Comparison of ENCODE assay signal across 19 cellular contexts in the genomic region with DNA sequence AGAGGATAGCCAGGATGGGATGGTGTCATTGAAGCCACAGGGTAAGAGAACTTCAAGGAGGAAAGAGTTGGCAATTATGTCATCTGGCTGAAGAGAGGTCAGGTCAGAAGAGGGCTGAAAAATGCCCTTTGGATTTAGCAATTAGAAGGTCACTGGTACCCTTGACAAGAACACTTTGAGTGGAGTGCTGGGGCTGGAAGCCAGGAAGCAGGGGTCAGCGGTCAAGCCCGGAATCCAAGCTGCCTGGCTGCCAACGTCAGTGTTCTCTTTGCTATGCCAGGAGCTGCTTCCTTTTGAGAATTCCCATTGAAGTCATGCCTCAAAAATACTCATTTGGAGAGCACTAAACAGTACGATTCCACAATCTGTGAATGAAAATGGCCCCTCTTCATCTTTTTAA.
"Had no signal": no experiment of that assay in that cellular context is flagged by ENCODE, and none has a peak within 500 bp of the region (broad histone marks: within the 10 kb centered on the region; RNA-seq: fewer than 3 reads in every experiment).

No MANE protein-coding gene starts in this region.

- H3K36me3 ChIP-seq: brain microvascular endothelial cell, ovary, thyroid gland had no signal

- H3K27ac ChIP-seq: brain microvascular endothelial cell, coronary artery, ovary, thyroid gland had no signal

- ATAC-seq: activated T-cell treated with anti-CD3 and anti-CD28 coated beads, Interleukin-2, amount 50 U/mL, for 4 hours; naive thymus-derived CD4-positive, alpha-beta T cell had no signal

- H3K4me3 Mint-ChIP-seq: activated CD4-positive, alpha-beta T cell treated with anti-CD3 and anti-CD28 coated beads, Interleukin-2, amount 10 ng/mL, durations not matched to agents 7 days and 5 days; activated naive CD4-positive, alpha-beta T cell treated with anti-CD3 and anti-CD28 coated beads for 36 hours; activated T-cell treated with anti-CD3 and anti-CD28 coated beads, Interleukin-2, amount 50 U/mL, for 4 hours; central memory CD8-positive, alpha-beta T cell; naive thymus-derived CD4-positive, alpha-beta T cell had no signal

- H3K4me1 Mint-ChIP-seq: activated CD4-positive, alpha-beta T cell treated with anti-CD3 and anti-CD28 coated beads, Interleukin-2, amount 10 ng/mL, durations not matched to agents 7 days and 5 days had no signal

- H3K4me3 ChIP-seq: coronary artery, ovary, thyroid gland had no signal

- H3K27me3 ChIP-seq: ovary, thyroid gland had no signal

- H3K9me3 ChIP-seq: ovary, thyroid gland had no signal

- DNase-seq: activated CD4-positive, alpha-beta T cell treated with anti-CD3 and anti-CD28 coated beads, Interleukin-2, amount 10 ng/mL, durations not matched to agents 7 days and 5 days; activated CD8-positive, alpha-beta memory T cell treated with anti-CD3 and anti-CD28 coated beads, Interleukin-2, amount 50 U/mL, for 4 hours; activated naive CD4-positive, alpha-beta T cell treated with anti-CD3 and anti-CD28 coated beads for 36 hours; activated T-cell treated with anti-CD3 and anti-CD28 coated beads, Interleukin-2, amount 50 U/mL, for 4 hours; aorta; brain microvascular endothelial cell; erythroblast; foreskin melanocyte; mammary epithelial cell; naive thymus-derived CD4-positive, alpha-beta T cell; stimulated activated CD4-positive, alpha-beta T cell treated with anti-CD3 and anti-CD28 coated beads, Interleukin-12 subunit alpha, Interleukin-12 subunit beta, amount 100 ng/mL, for 4 hours; stimulated activated CD4-positive, alpha-beta T cell treated with anti-CD3 and anti-CD28 coated beads, Interleukin-1b, Interleukin-23, amount 100 ng/mL, for 48 hours; stimulated activated CD8-positive, alpha-beta memory T cell treated with anti-CD3 and anti-CD28 coated beads, Interleukin-4, amount 100 ng/mL, for 48 hours; stimulated activated naive CD4-positive, alpha-beta T cell; T1000; thyroid gland had no signal

- H3K9me3 Mint-ChIP-seq: activated CD4-positive, alpha-beta T cell treated with anti-CD3 and anti-CD28 coated beads, Interleukin-2, amount 10 ng/mL, durations not matched to agents 7 days and 5 days; activated naive CD4-positive, alpha-beta T cell treated with anti-CD3 and anti-CD28 coated beads for 36 hours; activated T-cell treated with anti-CD3 and anti-CD28 coated beads, Interleukin-2, amount 50 U/mL, for 4 hours; central memory CD8-positive, alpha-beta T cell; naive thymus-derived CD4-positive, alpha-beta T cell had no signal

- H3K27ac Mint-ChIP-seq: activated CD4-positive, alpha-beta T cell treated with anti-CD3 and anti-CD28 coated beads, Interleukin-2, amount 10 ng/mL, durations not matched to agents 7 days and 5 days; activated naive CD4-positive, alpha-beta T cell treated with anti-CD3 and anti-CD28 coated beads for 36 hours; naive thymus-derived CD4-positive, alpha-beta T cell had no signal
